10 cellular contexts compared by ENCODE assay signal in genomic region chr3:90015688-90016356, GRCh38.
DNase-seq lines count a peak whose midpoint lies in the region; ATAC-seq and TF ChIP-seq lines count a peak whose summit lies in the region.
"Had no signal": no experiment of that assay in that cellular context is flagged by ENCODE, and none has a peak within 500 bp of the region (broad histone marks: within the 10 kb centered on the region; RNA-seq: fewer than 3 reads in every experiment).

No MANE protein-coding gene starts in this region.

- no peak overlapping the region for H3K18ac ChIP-seq in neuronal stem cell (ENCODE audit: low read length)

- H3K27ac ChIP-seq in GM23248 (no peak overlapping the region), OCI-LY3 (ENCODE audit: low read length) (no peak overlapping the region), neuronal stem cell (replicated peaks; ENCODE audit: low read length) (no peak overlapping the region)
- H3K27ac ChIP-seq: right lobe of liver had no signal

- H3K9ac ChIP-seq in GM23248: no peak overlapping the region
- H3K9ac ChIP-seq in OCI-LY3 (ENCODE audit: low read length): no peak overlapping the region
- no peak overlapping the region for H3K9ac ChIP-seq in neuronal stem cell (ENCODE audit: low read depth, low read length, poor library complexity)

- H4K8ac ChIP-seq in neuronal stem cell (ENCODE audit: low read depth, low read length): no peak overlapping the region

- H3K79me1 ChIP-seq in neuronal stem cell (ENCODE audit: low read depth, low read length): no peaks in the 10 kb centered on the region

- no peaks in the 10 kb centered on the region for H3F3A ChIP-seq in GM23248 (ENCODE audit: insufficient read depth)

- H3K23ac ChIP-seq in neuronal stem cell (ENCODE audit: low read depth, low read length, poor library complexity): no peak overlapping the region

- no peak for ATAC-seq in GM19397 (IDR thresholded peaks at IDR 0.05; ENCODE audit: unreplicated experiment)
- ATAC-seq: right lobe of liver had no signal

- no peaks in the 10 kb centered on the region for H4K20me1 ChIP-seq in GM23248 (ENCODE audit: insufficient read depth)
- no peaks in the 10 kb centered on the region for H4K20me1 ChIP-seq in OCI-LY3 (ENCODE audit: insufficient read depth, low read length)

- no peak overlapping the region for H2AK5ac ChIP-seq in neuronal stem cell (ENCODE audit: low read depth, low read length)

- H2BK15ac ChIP-seq in neuronal stem cell (ENCODE audit: low read length): no peak overlapping the region

- TF ChIP-seq CTCF in OCI-LY3 (IDR thresholded peaks at IDR 0.05; ENCODE audit: low read depth, low read length): no peak
- TF ChIP-seq CTCF in epithelial cell of esophagus (IDR thresholded peaks at IDR 0.05; ENCODE audit: insufficient read depth, low read depth, low read length, missing control alignments): no peak

- H4K91ac ChIP-seq in neuronal stem cell (ENCODE audit: low read depth, low read length, poor library complexity): no peak overlapping the region

- H3K9me2 ChIP-seq in GM23248 (ENCODE audit: insufficient read depth): no peaks in the 10 kb centered on the region

- no peak overlapping the region for H3K4ac ChIP-seq in neuronal stem cell (ENCODE audit: low read length)

- H3K4me1 ChIP-seq in GM23248 (ENCODE audit: insufficient read depth) (peaks cover 2% of the 10 kb centered on the region; the same call in 1 of the 2 replicates), OCI-LY3 (ENCODE audit: low read length) (peaks cover 16% of the 10 kb centered on the region), neuronal stem cell (ENCODE audit: control insufficient read depth in 2 of 2, insufficient read depth in 1 of 2, low read depth in 1 of 2, low read length in 2 of 2) (peaks cover 3 to 12% of the 10 kb centered on the region in 2 donors)
- H3K4me1 ChIP-seq: right lobe of liver had no signal

- no peaks in the 10 kb centered on the region for H3K9me3 ChIP-seq in GM23248 (ENCODE audit: low read depth)
- H3K9me3 ChIP-seq in OCI-LY3 (ENCODE audit: insufficient read depth, low read length): no peaks in the 10 kb centered on the region
- H3K9me3 ChIP-seq in neuronal stem cell (replicated peaks in 1 of 2; ENCODE audit: control insufficient read depth in 2 of 2, insufficient read depth in 1 of 2, low read depth in 1 of 2, low read length in 2 of 2): peaks cover 0 to 14% of the 10 kb centered on the region in 2 donors
- H3K9me3 ChIP-seq: right lobe of liver had no signal

- H3K79me2 ChIP-seq in GM23248 (ENCODE audit: insufficient read depth): no peaks in the 10 kb centered on the region
- H3K79me2 ChIP-seq in OCI-LY3 (ENCODE audit: low read length): no peaks in the 10 kb centered on the region

- H2BK120ac ChIP-seq in neuronal stem cell (ENCODE audit: low read depth, low read length): no peak overlapping the region

- no peak overlapping the region for H3K4me2 ChIP-seq in GM23248 (ENCODE audit: unreplicated experiment)
- 0 out of 2 replicates have a peak overlapping the region, but pooled peaks have one; percentile 10 for H3K4me2 ChIP-seq in OCI-LY3 (ENCODE audit: low read length)
- H3K4me2 ChIP-seq in neuronal stem cell (ENCODE audit: insufficient read depth, low read length, poor library complexity, severe bottlenecking): no peak overlapping the region

- 0 to 4% methylated on average over 4 of the region's 4 CpGs for WGBS in GM23248 (ENCODE audit: low coverage in 1 of 2, low lambda C conversion rate in 2 of 2, missing lambda C conversion rate in 2 of 2), 2 experiments
- no CpG with 5 or more reads among the region's 4 CpGs for WGBS in neuronal stem cell (ENCODE audit: extremely low coverage in 2 of 2, insufficient read length in 2 of 2, insufficient replicate concordance in 1 of 2), 2 donors

- no peak overlapping the region for H2BK5ac ChIP-seq in neuronal stem cell (ENCODE audit: low read length)

- H3K4me3 ChIP-seq in GM23248: no peak overlapping the region
- H3K4me3 ChIP-seq in OCI-LY3 (ENCODE audit: low read length): no peak overlapping the region
- H3K4me3 ChIP-seq in epithelial cell of esophagus (ENCODE audit: low read length): no peak overlapping the region
- H3K4me3 ChIP-seq in neuronal stem cell (ENCODE audit: low read length in 2 of 2): no peak overlapping the region
- H3K4me3 ChIP-seq: right lobe of liver had no signal

- no peak overlapping the region for H2AFZ ChIP-seq in GM23248
- H2AFZ ChIP-seq in OCI-LY3 (ENCODE audit: low read depth, low read length): peak overlapping the region; percentile 6; the same call in 1 of the 2 replicates
- peak overlapping the region; percentile 63 for H2AFZ ChIP-seq in neuronal stem cell (ENCODE audit: low read length)

- in situ Hi-C loops in GM23248 (cut with MboI): no loop called here

- H3K27me3 ChIP-seq in GM23248 (replicated peaks; ENCODE audit: insufficient read depth): no peaks in the 10 kb centered on the region
- H3K27me3 ChIP-seq in OCI-LY3 (ENCODE audit: low read depth, low read length): no peaks in the 10 kb centered on the region
- no peaks in the 10 kb centered on the region for H3K27me3 ChIP-seq in neuronal stem cell (ENCODE audit: control insufficient read depth in 3 of 3, insufficient read depth in 3 of 3, low read depth in 1 of 3, low read length in 3 of 3)
- H3K27me3 ChIP-seq: right lobe of liver had no signal

- DNase-seq in GM23248: peak; percentile 55
- peak; percentile 60 for DNase-seq in epithelial cell of esophagus (ENCODE audit: low read depth)
- no peak for DNase-seq in neuronal stem cell (ENCODE audit: low spot score)
- no peak for DNase-seq in AG08396 (ENCODE audit: low spot score)
- no peak for DNase-seq in ureter (ENCODE audit: low spot score)
- DNase-seq in SHP77 treated with DMSO at 0.1 percent for 48 hours (lab: John Stamatoyannopoulos, UW): no peak
- DNase-seq: right lobe of liver, SIG-M5 had no signal

- H3K14ac ChIP-seq in neuronal stem cell (ENCODE audit: low read length): no peak overlapping the region

- no peak overlapping the region for H2BK12ac ChIP-seq in neuronal stem cell (ENCODE audit: low read length)

- H3K36me3 ChIP-seq in GM23248 (ENCODE audit: low read depth) (no peaks in the 10 kb centered on the region), OCI-LY3 (replicated peaks; ENCODE audit: low read depth, low read length) (no peaks in the 10 kb centered on the region), neuronal stem cell (replicated peaks in 1 of 2; ENCODE audit: control insufficient read depth in 2 of 2, insufficient read depth in 2 of 2, low read length in 2 of 2) (no peaks in the 10 kb centered on the region)
- H3K36me3 ChIP-seq: right lobe of liver had no signal

Comparison
In these comparisons a context has a peak if more than half of its experiments do, and no peak if none do; other contexts are left out.
1. DNase-seq: peak in GM23248 (single experiment) and epithelial cell of esophagus (single experiment); none in neuronal stem cell (single experiment), AG08396 (single experiment), ureter (single experiment) and SHP77 treated with DMSO at 0.1 percent for 48 hours (single experiment).